Comparison of ENCODE assay signal across 14 cellular contexts in genomic region chr12:115387392-115387791, GRCh38.
A peak's percentile ranks its signal among the peaks of the same experiment; 100 is the strongest.
DNase-seq lines count a peak whose midpoint lies in the region; ATAC-seq, FAIRE-seq and TF ChIP-seq lines count a peak whose summit lies in the region.
"Had no signal": no experiment of that assay in that cellular context is flagged by ENCODE, and none has a peak within 500 bp of the region (broad histone marks: within the 10 kb centered on the region; RNA-seq: fewer than 3 reads in every experiment).

No MANE protein-coding gene starts in this region.

- WGBS in HepG2 (ENCODE audit: low lambda C conversion rate): 3% methylated on average over 5 of the region's 5 CpGs
- 41% methylated on average over 5 of the region's 5 CpGs for WGBS in smooth muscle cell (ENCODE audit: low lambda C conversion rate)

- H3K9me3 ChIP-seq in DOHH2 (ENCODE audit: control insufficient read depth, insufficient read depth, low read length): peaks cover 5% of the 10 kb centered on the region
- H3K9me3 ChIP-seq in NT2/D1 (ENCODE audit: insufficient read depth, low read length): no peaks in the 10 kb centered on the region
- no peaks in the 10 kb centered on the region for H3K9me3 ChIP-seq in HepG2 (ENCODE audit: low read length)
- H3K9me3 ChIP-seq in smooth muscle cell (replicated peaks; ENCODE audit: low read depth): no peaks in the 10 kb centered on the region
- H3K9me3 ChIP-seq: A549, BE2C, Caco-2 had no signal

- peak; percentile 86 for ATAC-seq in HepG2
- ATAC-seq: A549, HCT116 had no signal

- no TSS peak for BruUV-seq in HepG2 (replicated peaks; lab: Mats Ljungman, UMichigan)

- TF ChIP-seq RAD21 in HepG2 (CRISPR knock-in tag; IDR thresholded peaks at IDR 0.05): no peak

- H3K27ac ChIP-seq in DOHH2 (ENCODE audit: low read depth, low read length) (peak overlapping the region; percentile 40), HepG2 (ENCODE audit: extremely low read length, insufficient read depth, low read length) (peak overlapping the region; percentile 45), smooth muscle cell (ENCODE audit: low read depth) (peak overlapping the region; percentile 45)
- H3K27ac ChIP-seq: A549, HL-60 had no signal

- H3K27me3 ChIP-seq in DOHH2 (ENCODE audit: control insufficient read depth, low read length) (no peaks in the 10 kb centered on the region), NT2/D1 (ENCODE audit: insufficient read depth, insufficient read length) (no peaks in the 10 kb centered on the region), HepG2 (ENCODE audit: control insufficient read depth in 1 of 2, insufficient read depth in 2 of 2, low read length in 2 of 2) (no peaks in the 10 kb centered on the region), smooth muscle cell (ENCODE audit: low read depth) (no peaks in the 10 kb centered on the region)
- H3K27me3 ChIP-seq: BE2C had no signal

- FAIRE-seq in HepG2 (lab: Jason Lieb, UNC): peak; percentile 34
- FAIRE-seq: A549 had no signal

- H3K4me1 Mint-ChIP-seq in progenitor cell of endocrine pancreas (ENCODE audit: low read depth): no peaks in the 10 kb centered on the region
- H3K4me1 Mint-ChIP-seq: CD8-positive, alpha-beta memory T cell had no signal

- in situ Hi-C loops in HepG2 (cut with HindIII; ENCODE audit: extremely low pct_ligation_motif_present, low pct_unique_long_range_greater_than_20kb): no loop called here

- no peak overlapping the region for H3K27ac Mint-ChIP-seq in progenitor cell of endocrine pancreas
- H3K27ac Mint-ChIP-seq: CD8-positive, alpha-beta memory T cell had no signal

- CTCF ChIA-PET in HepG2 (lab: Yijun Ruan, JAX; ENCODE audit: low intra/inter-chr PET ratio, low total read pairs): no interaction called here

- peak in 1 of 2 experiments; percentile 35; a peak in 1 of 4 replicates for TF ChIP-seq EP300 in HepG2 (IDR thresholded peaks at IDR 0.05; ENCODE audit: low read depth in 2 of 2, low read length in 2 of 2)
- TF ChIP-seq EP300 in HepG2 (CRISPR knock-in tag; IDR thresholded peaks at IDR 0.05; ENCODE audit: borderline replicate concordance): no peak

- peak; percentile 79 for DNase-seq in NT2/D1 (ENCODE audit: low read depth, low spot score)
- peak; percentile 74 for DNase-seq in HepG2 (ENCODE audit: low spot score)
- DNase-seq in smooth muscle cell (lab: John Stamatoyannopoulos, UW; ENCODE audit: unreplicated experiment): no peak
- DNase-seq in dermis blood vessel endothelial cell: no peak
- DNase-seq in progenitor cell of endocrine pancreas (ENCODE audit: low spot score, unreplicated experiment): no peak
- DNase-seq in ecto neural progenitor cell (ENCODE audit: low spot score): no peak
- DNase-seq: BE2C; Caco-2; CD8-positive, alpha-beta memory T cell; DND-41 had no signal

- H4K20me1 ChIP-seq in DOHH2 (ENCODE audit: control insufficient read depth, insufficient read depth, low read depth, low read length) (no peaks in the 10 kb centered on the region), HepG2 (ENCODE audit: insufficient read depth, low read length) (no peaks in the 10 kb centered on the region), smooth muscle cell (ENCODE audit: low read depth) (no peaks in the 10 kb centered on the region)

- intact Hi-C loops in HepG2 (cut with micrococcal nuclease; ENCODE audit: unreplicated experiment): no loop called here

- TF ChIP-seq CTCF in DOHH2 (IDR thresholded peaks at IDR 0.05; ENCODE audit: low read depth, low read length, poor library complexity, severe bottlenecking): no peak
- TF ChIP-seq CTCF in HepG2 (CRISPR knock-in tag; IDR thresholded peaks at IDR 0.05): no peak
- no peak for TF ChIP-seq CTCF in smooth muscle cell (IDR thresholded peaks at IDR 0.05; ENCODE audit: borderline replicate concordance, insufficient read depth, poor library complexity, severe bottlenecking)
- TF ChIP-seq CTCF in progenitor cell of endocrine pancreas (IDR thresholded peaks at IDR 0.05; ENCODE audit: unreplicated experiment): no peak

- H3K4me2 ChIP-seq in DOHH2 (ENCODE audit: low read length): peak overlapping the region; percentile 53
- peak overlapping the region; percentile 46 for H3K4me2 ChIP-seq in HepG2 (ENCODE audit: low read depth, low read length)
- H3K4me2 ChIP-seq in smooth muscle cell: peak overlapping the region; percentile 59
- H3K4me2 ChIP-seq: A549 had no signal

- H3K79me2 ChIP-seq in DOHH2 (ENCODE audit: control insufficient read depth, low read length): no peaks in the 10 kb centered on the region
- H3K79me2 ChIP-seq in HepG2 (ENCODE audit: insufficient read depth, low read length): no peaks in the 10 kb centered on the region
- no peaks in the 10 kb centered on the region for H3K79me2 ChIP-seq in smooth muscle cell (ENCODE audit: low read depth)

- H3K4me3 ChIP-seq in DOHH2 (ENCODE audit: low read length) (peak overlapping the region; percentile 32; the same call in 1 of the 2 replicates), NT2/D1 (ENCODE audit: insufficient read length, low read depth) (no peak overlapping the region), HepG2 (replicated peaks in 1 of 3; ENCODE audit: insufficient read depth in 1 of 3, low read depth in 2 of 3, low read length in 3 of 3) (peak overlapping the region in 1 of 3 experiments; percentile 9; a peak in 2 of 6 replicates), smooth muscle cell (no peak overlapping the region)
- H3K4me3 ChIP-seq: A549 had no signal

- POLR2A ChIA-PET in HepG2 (lab: Yijun Ruan, JAX): interaction anchor here (0.7 to 2.0 kb wide), 2 partner anchors 11 to 719 kb away, joined by 4 to 6 read pairs; no protein-coding TSS in a partner anchor

- H3K27me3 Mint-ChIP-seq in progenitor cell of endocrine pancreas: peaks cover 12% of the 10 kb centered on the region

- H3K4me3 Mint-ChIP-seq in progenitor cell of endocrine pancreas (ENCODE audit: low read depth): no peak overlapping the region
- H3K4me3 Mint-ChIP-seq: CD8-positive, alpha-beta memory T cell had no signal

- no peaks in the 10 kb centered on the region for H3K36me3 Mint-ChIP-seq in progenitor cell of endocrine pancreas (ENCODE audit: insufficient read depth)
- H3K36me3 Mint-ChIP-seq: CD8-positive, alpha-beta memory T cell had no signal

- H3K36me3 ChIP-seq in DOHH2 (ENCODE audit: control insufficient read depth, low read length) (no peaks in the 10 kb centered on the region), NT2/D1 (ENCODE audit: insufficient read depth, insufficient read length, low read length) (no peaks in the 10 kb centered on the region), HepG2 (replicated peaks in 1 of 2; ENCODE audit: control insufficient read depth in 1 of 2, insufficient read depth in 2 of 2, low read length in 2 of 2) (no peaks in the 10 kb centered on the region), smooth muscle cell (ENCODE audit: low read depth) (no peaks in the 10 kb centered on the region)
- H3K36me3 ChIP-seq: BE2C had no signal

- H3K4me1 ChIP-seq in DOHH2 (ENCODE audit: control insufficient read depth, low read length) (peaks cover 20% of the 10 kb centered on the region), NT2/D1 (ENCODE audit: insufficient read depth, insufficient read length) (no peaks in the 10 kb centered on the region), HepG2 (ENCODE audit: insufficient read depth, low read length) (peaks cover 65% of the 10 kb centered on the region), smooth muscle cell (ENCODE audit: low read depth) (peaks cover 6% of the 10 kb centered on the region)
- H3K4me1 ChIP-seq: BE2C, Caco-2 had no signal

- H3F3A ChIP-seq in DOHH2 (ENCODE audit: control insufficient read depth, insufficient read depth) (no peaks in the 10 kb centered on the region), smooth muscle cell (ENCODE audit: low read depth) (peaks cover 11% of the 10 kb centered on the region)

- no peaks in the 10 kb centered on the region for H3K9me2 ChIP-seq in DOHH2 (replicated peaks; ENCODE audit: control insufficient read depth, low read length)

- H3K9ac ChIP-seq in NT2/D1 (ENCODE audit: insufficient read length, low read depth) (no peak overlapping the region), HepG2 (ENCODE audit: insufficient read depth, low read depth, low read length) (no peak overlapping the region), smooth muscle cell (ENCODE audit: low read depth) (no peak overlapping the region)

- peaks cover 4% of the 10 kb centered on the region for H3K9me3 Mint-ChIP-seq in progenitor cell of endocrine pancreas (ENCODE audit: low read depth)

- no peak for TF ChIP-seq POLR2A in HepG2 (IDR thresholded peaks at IDR 0.05; ENCODE audit: insufficient read depth in 1 of 2, low read depth in 2 of 2, low read length in 2 of 2)

- no peak overlapping the region for H2AFZ ChIP-seq in HepG2 (ENCODE audit: low read length)
- H2AFZ ChIP-seq in smooth muscle cell (ENCODE audit: low read depth): peak overlapping the region; percentile 52

TF ChIP-seq in HepG2, 621 proteins besides CTCF, POLR2A, EP300 and RAD21 (continues in another document):
- TF ChIP-seq, protein P1, sequence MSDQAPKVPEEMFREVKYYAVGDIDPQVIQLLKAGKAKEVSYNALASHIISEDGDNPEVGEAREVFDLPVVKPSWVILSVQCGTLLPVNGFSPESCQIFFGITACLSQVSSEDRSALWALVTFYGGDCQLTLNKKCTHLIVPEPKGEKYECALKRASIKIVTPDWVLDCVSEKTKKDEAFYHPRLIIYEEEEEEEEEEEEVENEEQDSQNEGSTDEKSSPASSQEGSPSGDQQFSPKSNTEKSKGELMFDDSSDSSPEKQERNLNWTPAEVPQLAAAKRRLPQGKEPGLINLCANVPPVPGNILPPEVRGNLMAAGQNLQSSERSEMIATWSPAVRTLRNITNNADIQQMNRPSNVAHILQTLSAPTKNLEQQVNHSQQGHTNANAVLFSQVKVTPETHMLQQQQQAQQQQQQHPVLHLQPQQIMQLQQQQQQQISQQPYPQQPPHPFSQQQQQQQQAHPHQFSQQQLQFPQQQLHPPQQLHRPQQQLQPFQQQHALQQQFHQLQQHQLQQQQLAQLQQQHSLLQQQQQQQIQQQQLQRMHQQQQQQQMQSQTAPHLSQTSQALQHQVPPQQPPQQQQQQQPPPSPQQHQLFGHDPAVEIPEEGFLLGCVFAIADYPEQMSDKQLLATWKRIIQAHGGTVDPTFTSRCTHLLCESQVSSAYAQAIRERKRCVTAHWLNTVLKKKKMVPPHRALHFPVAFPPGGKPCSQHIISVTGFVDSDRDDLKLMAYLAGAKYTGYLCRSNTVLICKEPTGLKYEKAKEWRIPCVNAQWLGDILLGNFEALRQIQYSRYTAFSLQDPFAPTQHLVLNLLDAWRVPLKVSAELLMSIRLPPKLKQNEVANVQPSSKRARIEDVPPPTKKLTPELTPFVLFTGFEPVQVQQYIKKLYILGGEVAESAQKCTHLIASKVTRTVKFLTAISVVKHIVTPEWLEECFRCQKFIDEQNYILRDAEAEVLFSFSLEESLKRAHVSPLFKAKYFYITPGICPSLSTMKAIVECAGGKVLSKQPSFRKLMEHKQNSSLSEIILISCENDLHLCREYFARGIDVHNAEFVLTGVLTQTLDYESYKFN (CRISPR knock-in tag; conservative IDR thresholded peaks at IDR 0.05): peak; percentile 69

Comparison
In these comparisons a context has a peak if more than half of its experiments do, and no peak if none do; other contexts are left out.
1. DNase-seq: peak in NT2/D1 (single experiment) and HepG2 (single experiment); none in smooth muscle cell (single experiment), dermis blood vessel endothelial cell (single experiment), progenitor cell of endocrine pancreas (single experiment) and ecto neural progenitor cell (single experiment).
2. Peak in every context shown above with its lines, with median percentiles within 50 percentile points of each other: H3K27ac ChIP-seq and H3K4me2 ChIP-seq.